ENCODE assay signal across 8 cellular contexts in the genomic region with DNA sequence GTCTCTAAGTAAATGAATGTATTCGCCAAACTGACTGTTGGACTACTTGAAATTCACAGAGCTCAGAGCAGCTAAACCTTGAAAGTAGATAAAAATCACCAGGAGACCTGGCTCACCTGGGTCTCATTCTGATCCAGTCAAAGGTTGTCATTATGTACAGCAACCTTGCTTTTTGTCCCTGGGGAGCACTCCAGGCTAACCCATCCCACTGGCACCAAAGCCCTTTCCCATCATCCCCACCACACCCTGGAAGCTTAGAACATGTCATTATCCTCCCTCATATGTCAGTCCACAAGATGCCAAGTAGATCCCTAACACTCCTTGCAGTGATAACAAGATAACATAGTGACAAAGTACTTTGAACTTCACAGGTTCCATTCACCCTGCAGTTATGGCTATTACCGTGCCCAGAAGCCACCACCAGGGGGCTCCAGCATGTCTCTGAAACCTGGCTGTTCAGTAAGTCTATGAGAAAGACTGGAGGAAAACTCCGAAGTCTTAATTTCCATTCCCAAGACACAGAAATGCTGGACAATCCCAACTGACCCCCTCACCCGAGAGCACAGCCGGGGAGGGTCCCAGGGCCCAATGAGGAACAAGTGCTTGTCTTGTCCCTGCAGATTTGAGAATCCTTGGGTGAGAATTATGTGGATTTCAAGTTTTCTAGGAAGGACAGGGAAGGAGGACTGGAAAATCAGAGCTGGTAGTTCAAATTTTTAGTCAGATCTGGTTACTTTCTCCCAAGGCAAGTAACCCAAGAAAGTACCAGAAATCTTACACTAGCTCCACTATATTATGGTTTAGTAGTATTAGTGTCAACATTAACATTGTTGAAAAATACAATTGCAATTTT. TPM values are rescaled to one million over a fixed set of nuclear protein-coding genes. Genes with fewer than 3 reads are reported as not detected.
DNase-seq lines count a peak whose midpoint lies in the region; ATAC-seq, FAIRE-seq and TF ChIP-seq lines count a peak whose summit lies in the region.

No MANE protein-coding gene starts in this region.

- no peak overlapping the region for H3K18ac ChIP-seq in IMR-90 (ENCODE audit: low read depth, low read length)

- H3K4me1 ChIP-seq in IMR-90 (ENCODE audit: control insufficient read depth, insufficient read depth, low read length) (peaks cover 2% of the 10 kb centered on the region), adrenal gland (replicated peaks in 1 of 2) (no peaks in the 10 kb centered on the region), right atrium auricular region (no peaks in the 10 kb centered on the region), small intestine (ENCODE audit: control insufficient read depth in 2 of 2, insufficient read depth in 1 of 2, low read depth in 1 of 2, low read length in 1 of 2) (no peaks in the 10 kb centered on the region)

- no peaks in the 10 kb centered on the region for H3K9me1 ChIP-seq in IMR-90 (ENCODE audit: insufficient read depth, low read length)

- TF ChIP-seq CTCF in IMR-90 (conservative IDR thresholded peaks at IDR 0.05; ENCODE audit: low read depth, low read length) (peak; percentile 90), adrenal gland (IDR thresholded peaks at IDR 0.05) (peak; percentile 62 to 91 (median 88)), right atrium auricular region (IDR thresholded peaks at IDR 0.05) (peak; percentile 89 to 92)

- no peak overlapping the region; the same call in 1 of the 2 replicates for H3K23ac ChIP-seq in IMR-90 (ENCODE audit: low read depth, low read length)

- DNase-seq in activated gamma-delta T cell treated with Interleukin-2 at 50 U/mL for 16 hours (peak; percentile 84), activated gamma-delta T cell (lab: John Stamatoyannopoulos, UW) (no peak), IMR-90 (peak; percentile 78), T-helper 1 cell (peak; percentile 47 to 65 (median 63)), adrenal gland (peak; percentile 63 to 95 (median 83)), right atrium auricular region (ENCODE audit: low spot score) (peak; percentile 89), small intestine (peak; percentile 89)

- no peak overlapping the region for H3K4me3 ChIP-seq in IMR-90 (ENCODE audit: insufficient read depth, low read depth, low read length)
- no peak overlapping the region for H3K4me3 ChIP-seq in adrenal gland
- H3K4me3 ChIP-seq in right atrium auricular region, result no peak overlapping the region
- no peak overlapping the region for H3K4me3 ChIP-seq in small intestine (ENCODE audit: low read depth in 1 of 2, low read length in 2 of 2)

- POLR2A ChIA-PET in IMR-90 (lab: Charles Lee; ENCODE audit: unreplicated experiment), result no interaction called here

- CTCF ChIA-PET in IMR-90 (lab: Yijun Ruan, JAX), result interaction anchor here (0.6 to 1.5 kb wide), 6 partner anchors 9 to 1851 kb away, joined by 3 to 11 read pairs (median 6); no protein-coding TSS in a partner anchor

- no CpG with 5 or more reads among the region's 5 CpGs for WGBS in IMR-90 (ENCODE audit: extremely low coverage in 2 of 2, insufficient read length in 1 of 2), 2 experiments
- WGBS in adrenal gland, 4 donors, result 19 to 26% (median 20%) methylated on average over 5 of the region's 5 CpGs
- 8 to 22% (median 16%) methylated on average over 5 of the region's 5 CpGs for WGBS in small intestine, 3 donors

- no peak overlapping the region for H2BK5ac ChIP-seq in IMR-90 (ENCODE audit: low read depth, low read length, poor library complexity, severe bottlenecking)

- H2BK120ac ChIP-seq in IMR-90 (ENCODE audit: low read depth, low read length), result peak overlapping the region; percentile 75

- H2AK9ac ChIP-seq in IMR-90 (replicated peaks; ENCODE audit: low read depth, low read length, poor library complexity), result peak overlapping the region; percentile 51

- no peak for FAIRE-seq in small intestine (lab: Jason Lieb, UNC)

- peak overlapping the region; percentile 84; the same call in 1 of the 3 replicates for H2BK15ac ChIP-seq in IMR-90 (ENCODE audit: low read depth, low read length)

- TF ChIP-seq RAD21 in IMR-90 (IDR thresholded peaks at IDR 0.05; ENCODE audit: low read length), result peak; percentile 87

- peak overlapping the region in 1 of 2 experiments; percentile 76; a peak in 2 of 4 replicates for H4K8ac ChIP-seq in IMR-90 (ENCODE audit: low read depth in 2 of 2, low read length in 2 of 2)

- H3K27me3 ChIP-seq in IMR-90 (ENCODE audit: control insufficient read depth, insufficient read depth, low read length), result peaks cover 10% of the 10 kb centered on the region
- peaks cover 11% of the 10 kb centered on the region for H3K27me3 ChIP-seq in adrenal gland
- no peaks in the 10 kb centered on the region for H3K27me3 ChIP-seq in right atrium auricular region
- no peaks in the 10 kb centered on the region for H3K27me3 ChIP-seq in small intestine (ENCODE audit: control insufficient read depth in 2 of 2, insufficient read depth in 2 of 2, low read length in 2 of 2)

- peak overlapping the region; percentile 63; the same call in 1 of the 2 replicates for H4K91ac ChIP-seq in IMR-90 (ENCODE audit: insufficient read depth, low read depth, low read length)

- H3K27ac ChIP-seq in IMR-90 (ENCODE audit: insufficient read depth, low read length) (no peak overlapping the region), adrenal gland (no peak overlapping the region), right atrium auricular region (no peak overlapping the region), small intestine (ENCODE audit: low read depth in 1 of 2, low read length in 1 of 2) (no peak overlapping the region)

- H3K4me2 ChIP-seq in IMR-90 (ENCODE audit: low read depth, low read length), result peak overlapping the region; percentile 42; the same call in 1 of the 2 replicates

- H2AK5ac ChIP-seq in IMR-90 (ENCODE audit: low read depth, low read length), result peak overlapping the region; percentile 96; the same call in 1 of the 2 replicates

- H4K20me1 ChIP-seq in IMR-90 (ENCODE audit: insufficient read depth, low read length), result no peaks in the 10 kb centered on the region

- peak overlapping the region; percentile 59; the same call in 1 of the 2 replicates for H2BK20ac ChIP-seq in IMR-90 (ENCODE audit: low read depth, low read length)

- peak overlapping the region; percentile 75; the same call in 1 of the 2 replicates for H3K14ac ChIP-seq in IMR-90 (replicated peaks; ENCODE audit: low read depth, low read length)

- ATAC-seq in IMR-90 (ENCODE audit: low read depth) (peak; percentile 99), GM21576 (IDR thresholded peaks at IDR 0.05; ENCODE audit: unreplicated experiment) (no peak)

- H3K79me1 ChIP-seq in IMR-90 (ENCODE audit: low read depth in 1 of 2, low read length in 2 of 2), result peaks cover 0 to 5% of the 10 kb centered on the region in 2 experiments; a peak in 1 of 4 replicates

- H2AFZ ChIP-seq in IMR-90 (replicated peaks; ENCODE audit: low read length, poor library complexity), result peak overlapping the region; percentile 89

- H3K9ac ChIP-seq in IMR-90 (ENCODE audit: low read depth, low read length), result no peak overlapping the region; the same call in 1 of the 2 replicates

- intact Hi-C loops in IMR-90 (cut with micrococcal nuclease) (loop anchor here (1.0 to 5.0 kb wide), 6 partner anchors 42 to 483 kb away; partner anchors contain the start of gene USP47), adrenal gland (cut with DNase I) (loop anchor here in 1 of 2 donors (5.0 to 10.0 kb wide), 3 partner anchors 96 to 483 kb away; no protein-coding TSS in a partner anchor)

- H3K56ac ChIP-seq in IMR-90 (ENCODE audit: extremely low read depth, insufficient read depth, low read length), result no peak overlapping the region

- TF ChIP-seq POLR2A in IMR-90 (IDR thresholded peaks at IDR 0.05; ENCODE audit: low read depth, low read length) (0 out of 2 replicates have a peak, but pooled peaks have one; percentile 31), adrenal gland (IDR thresholded peaks at IDR 0.05) (no peak)

- peak overlapping the region; percentile 75 for H3K4ac ChIP-seq in IMR-90 (ENCODE audit: low read depth, low read length)

- no TSS peak for BruUV-seq in IMR-90 (replicated peaks; lab: Mats Ljungman, UMichigan)

- no peaks in the 10 kb centered on the region for H3K9me3 ChIP-seq in IMR-90 (ENCODE audit: control insufficient read depth, insufficient read depth, low read length)
- no peaks in the 10 kb centered on the region for H3K9me3 ChIP-seq in adrenal gland (replicated peaks in 1 of 3)
- H3K9me3 ChIP-seq in right atrium auricular region, result no peaks in the 10 kb centered on the region
- no peaks in the 10 kb centered on the region for H3K9me3 ChIP-seq in small intestine (ENCODE audit: control insufficient read depth, low read depth)

- in situ Hi-C loops in IMR-90 (cut with MboI; ENCODE audit: low sequenced_read_pairs), result loop anchor here (5.0 kb wide), 2 partner anchors 233 to 483 kb away; no protein-coding TSS in a partner anchor

- H3K36me3 ChIP-seq in IMR-90 (ENCODE audit: control insufficient read depth, insufficient read depth, low read length), result no peaks in the 10 kb centered on the region
- H3K36me3 ChIP-seq in adrenal gland (replicated peaks in 1 of 2), result no peaks in the 10 kb centered on the region
- no peaks in the 10 kb centered on the region for H3K36me3 ChIP-seq in right atrium auricular region
- no peaks in the 10 kb centered on the region for H3K36me3 ChIP-seq in small intestine (ENCODE audit: control insufficient read depth in 2 of 2, insufficient read depth in 2 of 2, low read length in 2 of 2)

- H4K5ac ChIP-seq in IMR-90 (ENCODE audit: low read depth, low read length), result no peak overlapping the region

- dilution Hi-C loops in IMR-90 (cut with HindIII; ENCODE audit: low sequenced_read_pairs, unreplicated experiment), result no loop called here

TF ChIP-seq in IMR-90, 13 proteins besides CTCF, POLR2A, EP300 and RAD21:
- TF ChIP-seq CHD1 (IDR thresholded peaks at IDR 0.05; ENCODE audit: low read depth, low read length), result no peak; the same call in 1 of the 2 replicates
- TF ChIP-seq SMC3 (IDR thresholded peaks at IDR 0.05; ENCODE audit: low read depth, low read length), result peak; percentile 93

RNA-seq across cellular contexts. Expression of gene USP47, which starts 43.0 kb away (rescaled TPM):
- total RNA-seq in IMR-90 (2012; rRNA removed) (110 and 117 TPM in 2 replicates), adrenal gland (10 to 100 TPM; 37.3 to 54.6 (median 43.0) TPM), right atrium auricular region (10 to 100 TPM; 58.7 to 61.3 TPM)
- polyA plus RNA-seq in IMR-90 (2012; rRNA removed) (12.4 and 15.0 TPM in 2 replicates), adrenal gland (10 to 100 TPM; 36.9 to 56.5 (median 39.4) TPM), small intestine (10 to 100 TPM; 14.6 to 21.9 (median 19.0) TPM)
- 3.8 and 5.9 TPM in 2 replicates for polyA plus RNA-seq in IMR-90 (2012; cell fraction: cytosol; rRNA removed)
- polyA plus RNA-seq in IMR-90 (2012; cell fraction: nucleus; rRNA removed; ENCODE audit: low replicate concordance), result 5.9 and 41.8 TPM in 2 replicates
